23 cellular contexts compared by ENCODE assay signal in the genomic region with DNA sequence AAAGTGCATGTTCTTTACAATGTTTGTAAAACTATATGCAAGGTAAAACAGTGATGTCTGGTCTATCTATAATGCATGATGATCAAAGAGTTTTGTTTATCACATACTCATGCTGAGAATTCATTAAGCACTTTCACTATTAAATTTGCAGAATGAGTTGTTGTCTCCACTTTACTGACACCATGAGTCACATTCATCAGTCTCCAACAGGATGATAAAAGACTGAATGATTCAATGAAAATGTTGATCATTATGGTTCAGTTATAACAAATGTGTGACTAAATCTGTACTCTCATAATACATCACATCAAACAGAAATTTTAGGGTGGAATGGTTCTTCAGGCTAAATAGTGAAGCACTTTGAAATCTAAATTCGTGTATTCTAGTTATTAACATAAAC.
"Had no signal": no experiment of that assay in that cellular context is flagged by ENCODE, and none has a peak within 500 bp of the region (broad histone marks: within the 10 kb centered on the region; RNA-seq: fewer than 3 reads in every experiment).

No MANE protein-coding gene starts in this region.

- H3K4me3 Mint-ChIP-seq: activated B cell treated with CpG ODN at 0.5 μM for 24 hours; activated CD4-positive, alpha-beta T cell treated with anti-CD3 and anti-CD28 coated beads, Interleukin-2, amount 10 ng/mL, durations not matched to agents 24 days and 14 days; activated CD8-positive, alpha-beta T cell treated with anti-CD3 and anti-CD28 coated beads for 36 hours; activated naive CD4-positive, alpha-beta T cell treated with anti-CD3 and anti-CD28 coated beads for 36 hours; activated T-cell treated with anti-CD3 and anti-CD28 coated beads, Interleukin-2, amount 50 U/mL, for 4 hours; brain; central memory CD8-positive, alpha-beta T cell; endodermal cell; immature natural killer cell; natural killer cell treated with Interleukin-12 subunit alpha and Interleukin-12 subunit beta and Interleukin-15 and Interleukin-18, amount 100 ng/mL, for 72 hours; stimulated activated naive CD8-positive, alpha-beta T cell treated with anti-CD3 and anti-CD28 coated beads, Interleukin-15, amount 100 ng/mL, for 72 hours; T-helper 2 cell treated with Interferon-gamma antibody and Interleukin-4, amounts not matched to agents 5 μg/mL and 100 μg/mL, for 36 hours had no signal

- H3K36me3 ChIP-seq: colonic mucosa, lower lobe of right lung, neutrophil, pancreas, right lobe of liver, suprapubic skin, transverse colon had no signal

- H3K9me3 ChIP-seq: colonic mucosa, lower lobe of right lung, neutrophil, pancreas, right lobe of liver, suprapubic skin, transverse colon had no signal

- H3K9me3 Mint-ChIP-seq: activated B cell treated with CpG ODN at 0.5 μM for 24 hours; activated CD4-positive, alpha-beta T cell treated with anti-CD3 and anti-CD28 coated beads, Interleukin-2, amount 10 ng/mL, durations not matched to agents 24 days and 14 days; activated CD8-positive, alpha-beta T cell treated with anti-CD3 and anti-CD28 coated beads for 36 hours; endodermal cell; T-helper 2 cell treated with Interferon-gamma antibody and Interleukin-4, amounts not matched to agents 5 μg/mL and 100 μg/mL, for 36 hours had no signal

- H3K27ac ChIP-seq: colonic mucosa, lower lobe of right lung, neutrophil, pancreas, right lobe of liver, suprapubic skin, transverse colon had no signal

- H3K27ac Mint-ChIP-seq: activated B cell treated with CpG ODN at 0.5 μM for 24 hours; activated CD4-positive, alpha-beta T cell treated with anti-CD3 and anti-CD28 coated beads, Interleukin-2, amount 10 ng/mL, durations not matched to agents 24 days and 14 days; activated CD8-positive, alpha-beta T cell treated with anti-CD3 and anti-CD28 coated beads for 36 hours; activated naive CD4-positive, alpha-beta T cell treated with anti-CD3 and anti-CD28 coated beads for 36 hours; brain; endodermal cell; immature natural killer cell; natural killer cell treated with Interleukin-12 subunit alpha and Interleukin-12 subunit beta and Interleukin-15 and Interleukin-18, amount 100 ng/mL, for 72 hours; stimulated activated naive CD8-positive, alpha-beta T cell treated with anti-CD3 and anti-CD28 coated beads, Interleukin-15, amount 100 ng/mL, for 72 hours; T-helper 2 cell treated with Interferon-gamma antibody and Interleukin-4, amounts not matched to agents 5 μg/mL and 100 μg/mL, for 36 hours had no signal

- H3K36me3 Mint-ChIP-seq: brain; immature natural killer cell; natural killer cell treated with Interleukin-12 subunit alpha and Interleukin-12 subunit beta and Interleukin-15 and Interleukin-18, amount 100 ng/mL, for 72 hours had no signal

- ATAC-seq: activated CD8-positive, alpha-beta T cell treated with anti-CD3 and anti-CD28 coated beads for 36 hours; lower lobe of right lung; natural killer cell treated with Interleukin-12 subunit alpha and Interleukin-12 subunit beta and Interleukin-15 and Interleukin-18, amount 100 ng/mL, for 72 hours; pancreas; right lobe of liver; stimulated activated naive CD8-positive, alpha-beta T cell treated with anti-CD3 and anti-CD28 coated beads, Interleukin-15, amount 100 ng/mL, for 72 hours had no signal

- H3K27me3 ChIP-seq: colonic mucosa, neutrophil, pancreas, right lobe of liver, suprapubic skin, transverse colon had no signal

- H3K4me2 ChIP-seq: smooth muscle cell had no signal

- H3K27me3 Mint-ChIP-seq: activated B cell treated with CpG ODN at 0.5 μM for 24 hours; activated CD4-positive, alpha-beta T cell treated with anti-CD3 and anti-CD28 coated beads, Interleukin-2, amount 10 ng/mL, durations not matched to agents 24 days and 14 days; activated CD8-positive, alpha-beta T cell treated with anti-CD3 and anti-CD28 coated beads for 36 hours; central memory CD8-positive, alpha-beta T cell; natural killer cell treated with Interleukin-12 subunit alpha and Interleukin-12 subunit beta and Interleukin-15 and Interleukin-18, amount 100 ng/mL, for 72 hours; stimulated activated naive CD8-positive, alpha-beta T cell treated with anti-CD3 and anti-CD28 coated beads, Interleukin-15, amount 100 ng/mL, for 72 hours had no signal

- FAIRE-seq: TTC549 had no signal

- H3K4me3 ChIP-seq: colonic mucosa, lower lobe of right lung, pancreas, right lobe of liver, smooth muscle cell, suprapubic skin, transverse colon had no signal

- H3K4me1 ChIP-seq: colonic mucosa, lower lobe of right lung, pancreas, right lobe of liver, suprapubic skin, transverse colon had no signal

- DNase-seq: activated B cell treated with CpG ODN at 0.5 μM for 24 hours; activated CD4-positive, alpha-beta T cell treated with anti-CD3 and anti-CD28 coated beads, Interleukin-2, amount 10 ng/mL, durations not matched to agents 24 days and 14 days; activated CD8-positive, alpha-beta T cell treated with anti-CD3 and anti-CD28 coated beads for 36 hours; activated naive CD4-positive, alpha-beta T cell treated with anti-CD3 and anti-CD28 coated beads for 36 hours; activated T-cell treated with anti-CD3 and anti-CD28 coated beads, Interleukin-2, amount 50 U/mL, for 4 hours; colonic mucosa; endodermal cell; erythroblast; immature natural killer cell; lower lobe of right lung; pancreas; right lobe of liver; stimulated activated CD4-positive, alpha-beta T cell treated with anti-CD3 and anti-CD28 coated beads, Interleukin-4, amount 100 ng/mL, for 1 hour; stimulated activated naive CD8-positive, alpha-beta T cell treated with anti-CD3 and anti-CD28 coated beads, Interleukin-15, amount 100 ng/mL, for 72 hours; transverse colon had no signal

- H3K4me1 Mint-ChIP-seq: activated B cell treated with CpG ODN at 0.5 μM for 24 hours; activated CD4-positive, alpha-beta T cell treated with anti-CD3 and anti-CD28 coated beads, Interleukin-2, amount 10 ng/mL, durations not matched to agents 24 days and 14 days; central memory CD8-positive, alpha-beta T cell; endodermal cell; immature natural killer cell; stimulated activated naive CD8-positive, alpha-beta T cell treated with anti-CD3 and anti-CD28 coated beads, Interleukin-15, amount 100 ng/mL, for 72 hours had no signal
